In genomic region chr12:124457287-124458219, GRCh38 we compare ENCODE assay signal across 8 cellular contexts.
DNase-seq lines count a peak whose midpoint lies in the region; ATAC-seq and TF ChIP-seq lines count a peak whose summit lies in the region.

No MANE protein-coding gene starts in this region.

- H3K4me3 ChIP-seq in BJ (ENCODE audit: low read depth, low read length) = peak overlapping the region; percentile 13; the same call in 1 of the 2 replicates

- H3K36me3 Mint-ChIP-seq in activated naive CD8-positive, alpha-beta T cell treated with anti-CD3 and anti-CD28 coated beads, Interleukin-2, amount 50 U/mL, for 24 hours (ENCODE audit: low read depth) = peaks cover 35% of the 10 kb centered on the region

- peaks cover 64% of the 10 kb centered on the region for H3K4me1 Mint-ChIP-seq in activated naive CD8-positive, alpha-beta T cell treated with anti-CD3 and anti-CD28 coated beads, Interleukin-2, amount 50 U/mL, for 24 hours

- ATAC-seq in GM21619 (IDR thresholded peaks at IDR 0.05; ENCODE audit: unreplicated experiment) = peak; percentile 31
- peak; percentile 37 for ATAC-seq in activated naive CD8-positive, alpha-beta T cell treated with anti-CD3 and anti-CD28 coated beads, Interleukin-2, amount 50 U/mL, for 24 hours

- CTCF ChIA-PET in BJ (lab: Yijun Ruan, JAX) = no interaction called here

- H3K9me3 Mint-ChIP-seq in activated naive CD8-positive, alpha-beta T cell treated with anti-CD3 and anti-CD28 coated beads, Interleukin-2, amount 50 U/mL, for 24 hours = no peaks in the 10 kb centered on the region

- POLR2A ChIA-PET in BJ (lab: Charles Lee) = interaction anchor here (0.6 kb wide), 1 partner anchor 56 kb away, joined by 3 read pairs; no protein-coding TSS in a partner anchor

- H3K27me3 ChIP-seq in BJ (ENCODE audit: control insufficient read depth, insufficient read depth, low read length) = no peaks in the 10 kb centered on the region

- H3K4me3 Mint-ChIP-seq in activated naive CD8-positive, alpha-beta T cell treated with anti-CD3 and anti-CD28 coated beads, Interleukin-2, amount 50 U/mL, for 24 hours = peak overlapping the region; percentile 68

- H3K27ac Mint-ChIP-seq in activated naive CD8-positive, alpha-beta T cell treated with anti-CD3 and anti-CD28 coated beads, Interleukin-2, amount 50 U/mL, for 24 hours = peak overlapping the region; percentile 59

- no peaks in the 10 kb centered on the region for H3K27me3 Mint-ChIP-seq in activated naive CD8-positive, alpha-beta T cell treated with anti-CD3 and anti-CD28 coated beads, Interleukin-2, amount 50 U/mL, for 24 hours

- DNase-seq in BJ (ENCODE audit: low read depth) (peak; percentile 45), SKM-1 (lab: John Stamatoyannopoulos, UW; ENCODE audit: unreplicated experiment) (peak; percentile 48), hippocampal formation (lab: John Stamatoyannopoulos, UW) (peak; percentile 64 to 75), DMS153 (lab: John Stamatoyannopoulos, UW) (no peak), iPS-NIHi7 (ENCODE audit: extremely low spot score) (no peak)
- DNase-seq in activated naive CD8-positive, alpha-beta T cell treated with anti-CD3 and anti-CD28 coated beads, Interleukin-2, amount 50 U/mL, for 24 hours = peak; percentile 63
- DNase-seq in stimulated activated CD4-positive, alpha-beta T cell treated with anti-CD3 and anti-CD28 coated beads, Interleukin-2, amount 100 ng/mL, for 48 hours = peak; percentile 29 to 43

- TF ChIP-seq CTCF in BJ (IDR thresholded peaks at IDR 0.05; ENCODE audit: insufficient read depth, low read depth, low read length) = no peak

- peaks cover 19% of the 10 kb centered on the region for H3K36me3 ChIP-seq in BJ (ENCODE audit: control insufficient read depth, insufficient read depth, low read length)

Comparison
In these comparisons a context has a peak if more than half of its experiments do, and no peak if none do; other contexts are left out.
1. DNase-seq: peak in BJ (single experiment), SKM-1 (single experiment), activated naive CD8-positive, alpha-beta T cell treated with anti-CD3 and anti-CD28 coated beads, Interleukin-2, amount 50 U/mL, for 24 hours (single experiment), hippocampal formation (2 of 2) and stimulated activated CD4-positive, alpha-beta T cell treated with anti-CD3 and anti-CD28 coated beads, Interleukin-2, amount 100 ng/mL, for 48 hours (2 of 2); none in DMS153 (single experiment) and iPS-NIHi7 (single experiment).